10 cellular contexts compared by ENCODE assay signal in the genomic region with DNA sequence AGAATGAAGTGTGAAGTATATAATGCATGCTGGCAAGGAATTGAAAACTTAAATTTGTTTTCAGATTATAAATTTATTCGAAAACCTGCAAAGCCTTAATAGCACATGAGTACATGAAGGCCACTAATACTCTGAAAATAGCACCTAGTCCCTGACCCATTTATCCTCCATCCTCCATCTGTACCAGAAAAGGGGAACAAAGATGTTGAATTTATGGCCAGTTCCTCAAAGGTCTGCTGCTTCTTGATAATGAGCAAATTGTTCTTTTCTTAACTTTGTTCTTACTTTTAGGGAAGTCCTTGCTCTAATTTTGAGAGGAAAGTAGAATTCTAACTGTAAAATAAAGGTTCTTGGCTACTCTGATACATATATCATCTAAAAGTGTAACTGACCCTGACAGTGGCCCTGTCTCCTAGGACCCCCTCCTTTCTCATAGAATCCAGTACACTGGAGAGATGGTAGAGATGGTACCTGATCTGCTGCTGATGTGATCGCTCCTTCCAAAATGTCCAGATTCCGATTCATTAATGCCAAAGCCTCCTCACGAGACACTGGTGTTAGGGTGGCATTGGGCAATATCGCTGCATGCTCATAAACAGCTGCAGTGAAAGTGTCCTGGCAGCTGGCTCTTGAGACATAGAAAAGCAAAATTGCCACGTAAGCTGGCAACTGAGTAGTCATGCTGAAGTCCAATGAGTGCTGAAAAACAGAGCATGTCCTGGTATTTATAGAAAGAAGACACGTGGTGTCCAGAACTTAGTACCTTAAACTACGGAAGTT. TPM values are rescaled to one million over a fixed set of nuclear protein-coding genes. Genes with fewer than 3 reads are reported as not detected.
A peak's percentile ranks its signal among the peaks of the same experiment; 100 is the strongest.
DNase-seq lines count a peak whose midpoint lies in the region; ATAC-seq and TF ChIP-seq lines count a peak whose summit lies in the region.
"Had no signal": no experiment of that assay in that cellular context is flagged by ENCODE, and none has a peak within 500 bp of the region (broad histone marks: within the 10 kb centered on the region; RNA-seq: fewer than 3 reads in every experiment).

A gene with protein sequence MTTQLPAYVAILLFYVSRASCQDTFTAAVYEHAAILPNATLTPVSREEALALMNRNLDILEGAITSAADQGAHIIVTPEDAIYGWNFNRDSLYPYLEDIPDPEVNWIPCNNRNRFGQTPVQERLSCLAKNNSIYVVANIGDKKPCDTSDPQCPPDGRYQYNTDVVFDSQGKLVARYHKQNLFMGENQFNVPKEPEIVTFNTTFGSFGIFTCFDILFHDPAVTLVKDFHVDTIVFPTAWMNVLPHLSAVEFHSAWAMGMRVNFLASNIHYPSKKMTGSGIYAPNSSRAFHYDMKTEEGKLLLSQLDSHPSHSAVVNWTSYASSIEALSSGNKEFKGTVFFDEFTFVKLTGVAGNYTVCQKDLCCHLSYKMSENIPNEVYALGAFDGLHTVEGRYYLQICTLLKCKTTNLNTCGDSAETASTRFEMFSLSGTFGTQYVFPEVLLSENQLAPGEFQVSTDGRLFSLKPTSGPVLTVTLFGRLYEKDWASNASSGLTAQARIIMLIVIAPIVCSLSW (minus strand): TSS at position 701 of the 780 bp plus-strand sequence. CDS start 20 bp downstream, at position 681.

- TF ChIP-seq CTCF in activated B cell treated with CpG ODN at 0.5 μM for 24 hours (IDR thresholded peaks at IDR 0.05): no peak

- H3K27ac Mint-ChIP-seq in activated B cell treated with CpG ODN at 0.5 μM for 24 hours (peak within 1 kb of the TSS; percentile 46), naive B cell (peak within 1 kb of the TSS in 4 of 6 donors; percentile 10 to 60 (median 39))
- no peak within 1 kb of the TSS for H3K27ac Mint-ChIP-seq in activated CD4-positive, alpha-beta memory T cell treated with anti-CD3 and anti-CD28 coated beads, Interleukin-2, amount 10 ng/mL, durations not matched to agents 7 days and 5 days

- no peaks in the 10 kb centered on the region for H3K27me3 Mint-ChIP-seq in activated B cell treated with CpG ODN at 0.5 μM for 24 hours
- peaks cover 0 to 7% (median 2%) of the 10 kb centered on the region in 3 donors for H3K27me3 Mint-ChIP-seq in naive B cell
- H3K27me3 Mint-ChIP-seq in activated CD4-positive, alpha-beta memory T cell treated with anti-CD3 and anti-CD28 coated beads, Interleukin-2, amount 10 ng/mL, durations not matched to agents 7 days and 5 days: peaks cover 24% of the 10 kb centered on the region

- POLR2A ChIA-PET in activated B cell treated with CpG ODN at 0.5 μM for 24 hours (lab: Charles Lee): interaction anchor here (1.2 kb wide), 1 partner anchor 10 kb away, joined by 3 read pairs; no protein-coding TSS in a partner anchor
- POLR2A ChIA-PET in activated CD4-positive, alpha-beta memory T cell treated with anti-CD3 and anti-CD28 coated beads, Interleukin-2, amount 10 ng/mL, durations not matched to agents 7 days and 5 days (lab: Charles Lee): no interaction called here

- H3K4me1 Mint-ChIP-seq in activated B cell treated with CpG ODN at 0.5 μM for 24 hours: peaks cover 13% of the 10 kb centered on the region
- peaks cover 7 to 12% (median 11%) of the 10 kb centered on the region in 3 donors for H3K4me1 Mint-ChIP-seq in naive B cell
- H3K4me1 Mint-ChIP-seq in activated CD4-positive, alpha-beta memory T cell treated with anti-CD3 and anti-CD28 coated beads, Interleukin-2, amount 10 ng/mL, durations not matched to agents 7 days and 5 days: no peaks in the 10 kb centered on the region

- intact Hi-C loops in activated B cell treated with CpG ODN at 0.5 μM for 24 hours (cut with micrococcal nuclease): no loop called here

- ATAC-seq in GM18498 (IDR thresholded peaks at IDR 0.05; ENCODE audit: unreplicated experiment) (peak; percentile 81), HG03025 (IDR thresholded peaks at IDR 0.05; ENCODE audit: low FRiP score, unreplicated experiment) (peak; percentile 68), activated B cell treated with CpG ODN at 0.5 μM for 24 hours (ENCODE audit: low read depth) (peak; percentile 62), naive B cell (ENCODE audit: low read depth in 2 of 2) (peak; percentile 83 to 88)

- CTCF ChIA-PET in activated B cell treated with CpG ODN at 0.5 μM for 24 hours (lab: Charles Lee): interaction anchor here (1.3 kb wide), 1 partner anchor 44 kb away, joined by 3 read pairs; no protein-coding TSS in a partner anchor
- CTCF ChIA-PET in activated CD4-positive, alpha-beta memory T cell treated with anti-CD3 and anti-CD28 coated beads, Interleukin-2, amount 10 ng/mL, durations not matched to agents 7 days and 5 days (lab: Charles Lee): interaction anchor here (1.9 kb wide), 1 partner anchor 44 kb away, joined by 6 read pairs; no protein-coding TSS in a partner anchor

- no peaks in the 10 kb centered on the region for H3K36me3 Mint-ChIP-seq in activated B cell treated with CpG ODN at 0.5 μM for 24 hours (ENCODE audit: low read depth)
- H3K36me3 Mint-ChIP-seq in naive B cell: no peaks in the 10 kb centered on the region
- H3K36me3 Mint-ChIP-seq in activated CD4-positive, alpha-beta memory T cell treated with anti-CD3 and anti-CD28 coated beads, Interleukin-2, amount 10 ng/mL, durations not matched to agents 7 days and 5 days (ENCODE audit: low read depth): no peaks in the 10 kb centered on the region

- H3K9me3 Mint-ChIP-seq in activated B cell treated with CpG ODN at 0.5 μM for 24 hours (no peaks in the 10 kb centered on the region), naive B cell (peaks cover 0 to 3% (median 0%) of the 10 kb centered on the region in 7 donors)
- H3K9me3 Mint-ChIP-seq in activated CD4-positive, alpha-beta memory T cell treated with anti-CD3 and anti-CD28 coated beads, Interleukin-2, amount 10 ng/mL, durations not matched to agents 7 days and 5 days: no peaks in the 10 kb centered on the region

- DNase-seq in activated B cell treated with CpG ODN at 0.5 μM for 24 hours (no peak), naive B cell (peak; percentile 20), NCI-H1417 (lab: John Stamatoyannopoulos, UW) (no peak)
- no peak for DNase-seq in activated CD4-positive, alpha-beta T cell treated with anti-CD3 and anti-CD28 coated beads, Interleukin-2, amount 50 U/mL, for 4 hours
- DNase-seq in activated CD4-positive, alpha-beta memory T cell treated with anti-CD3 and anti-CD28 coated beads, Interleukin-2, amount 10 ng/mL, durations not matched to agents 7 days and 5 days: no peak
- no peak for DNase-seq in activated naive CD4-positive, alpha-beta T cell treated with anti-CD3 and anti-CD28 coated beads, Interleukin-2, amount 50 U/mL, for 16 hours
- DNase-seq: activated T-cell treated with anti-CD3 and anti-CD28 coated beads, Interleukin-2, amount 50 U/mL, for 1 hour; DMS 273 treated with DMSO at 0.1 percent for 48 hours had no signal

- H3K4me3 Mint-ChIP-seq in activated B cell treated with CpG ODN at 0.5 μM for 24 hours: no peak within 1 kb of the TSS
- peak within 1 kb of the TSS in 6 of 8 donors; percentile 0 to 51 (median 29) for H3K4me3 Mint-ChIP-seq in naive B cell
- no peak within 1 kb of the TSS for H3K4me3 Mint-ChIP-seq in activated CD4-positive, alpha-beta memory T cell treated with anti-CD3 and anti-CD28 coated beads, Interleukin-2, amount 10 ng/mL, durations not matched to agents 7 days and 5 days

RNA-seq across cellular contexts. Expression of the gene that starts here (rescaled TPM):
- total RNA-seq in activated B cell treated with CpG ODN at 0.5 μM for 24 hours: 0.07 TPM in 1 of 2 replicates, not detected in the other
- under 1 TPM in 3 of 6 donors, not detected in 3; 0.09 to 0.17 (median 0.10) TPM for polyA plus RNA-seq in naive B cell (ENCODE audit: low read depth in 6 of 6)
- total RNA-seq in activated CD4-positive, alpha-beta memory T cell treated with anti-CD3 and anti-CD28 coated beads, Interleukin-2, amount 10 ng/mL, durations not matched to agents 7 days and 5 days: not detected

Comparison
In these comparisons a context has a peak if more than half of its experiments do, and no peak if none do; other contexts are left out.
1. Peak in ATAC-seq in activated B cell treated with CpG ODN at 0.5 μM for 24 hours; RNA of the gene not detected or under 1 TPM.
2. Peak in DNase-seq and ATAC-seq in naive B cell; RNA of the gene not detected or under 1 TPM.
3. H3K4me3 Mint-ChIP-seq: peak in naive B cell (6 of 8); none in activated B cell treated with CpG ODN at 0.5 μM for 24 hours (single experiment) and activated CD4-positive, alpha-beta memory T cell treated with anti-CD3 and anti-CD28 coated beads, Interleukin-2, amount 10 ng/mL, durations not matched to agents 7 days and 5 days (single experiment).
4. Peak in every context shown above with its lines, with median percentiles within 50 percentile points of each other: ATAC-seq.